In the genomic region with DNA sequence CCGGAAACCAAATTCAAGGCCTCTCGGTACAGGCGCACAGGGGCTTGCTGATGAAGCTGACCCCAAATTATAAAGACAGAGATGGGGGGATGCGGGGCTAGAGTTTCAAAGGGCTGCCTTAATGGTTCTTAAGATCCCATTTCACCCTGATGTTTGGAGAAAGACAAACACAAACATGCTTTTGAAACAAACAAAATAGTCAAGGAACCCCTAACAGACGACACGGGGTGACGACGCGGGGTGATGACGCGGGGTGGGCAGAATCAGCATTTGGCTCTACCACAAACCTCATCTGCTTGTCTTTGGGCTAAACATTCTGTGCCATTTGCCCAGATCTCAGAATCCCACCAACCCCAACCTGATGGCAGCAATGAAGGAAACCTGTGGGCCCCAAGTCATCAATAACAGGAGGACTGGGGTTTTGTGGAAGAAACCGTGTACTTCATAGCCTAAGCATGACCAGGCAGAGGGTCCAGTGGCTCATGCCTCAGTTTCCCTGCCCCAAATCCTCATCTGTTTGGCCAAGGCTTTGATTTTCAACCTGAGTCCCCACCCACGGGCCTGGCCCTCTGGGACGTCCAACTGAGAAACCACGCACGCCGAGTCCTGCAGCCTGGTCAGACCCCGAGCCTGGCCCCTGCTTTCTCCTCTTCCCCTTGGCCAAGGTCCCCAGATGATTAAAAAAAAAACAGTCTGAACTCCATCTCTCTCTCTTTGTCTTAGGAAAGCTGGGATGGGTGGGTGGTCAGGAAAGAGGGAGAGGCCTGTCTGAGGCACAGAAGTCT, we compare ENCODE assay signal across 24 cellular contexts.
A peak's percentile ranks its signal among the peaks of the same experiment; 100 is the strongest.
DNase-seq lines count a peak whose midpoint lies in the region; ATAC-seq and TF ChIP-seq lines count a peak whose summit lies in the region.
"Had no signal": no experiment of that assay in that cellular context is flagged by ENCODE, and none has a peak within 500 bp of the region (broad histone marks: within the 10 kb centered on the region; RNA-seq: fewer than 3 reads in every experiment).

No MANE protein-coding gene starts in this region.

- no peaks in the 10 kb centered on the region for H3K36me3 Mint-ChIP-seq in activated CD8-positive, alpha-beta memory T cell treated with anti-CD3 and anti-CD28 coated beads, Interleukin-2, amount 10 ng/mL, durations not matched to agents 7 days and 5 days

- TF ChIP-seq EP300 in esophagus muscularis mucosa (IDR thresholded peaks at IDR 0.05), result no peak

- no peaks in the 10 kb centered on the region for H3K36me3 ChIP-seq in osteoblast (ENCODE audit: insufficient read depth, low read length)
- no peaks in the 10 kb centered on the region for H3K36me3 ChIP-seq in aorta (ENCODE audit: control insufficient read depth in 1 of 2, insufficient read depth in 2 of 2, low read length in 1 of 2)
- no peaks in the 10 kb centered on the region for H3K36me3 ChIP-seq in esophagus muscularis mucosa

- H3K4me3 Mint-ChIP-seq in activated CD8-positive, alpha-beta memory T cell treated with anti-CD3 and anti-CD28 coated beads, Interleukin-2, amount 10 ng/mL, durations not matched to agents 7 days and 5 days, result no peak overlapping the region

- H4K20me1 ChIP-seq in osteoblast (ENCODE audit: insufficient read depth, low read length), result no peaks in the 10 kb centered on the region

- ATAC-seq in activated CD8-positive, alpha-beta memory T cell treated with anti-CD3 and anti-CD28 coated beads, Interleukin-2, amount 10 ng/mL, durations not matched to agents 7 days and 5 days, result no peak
- ATAC-seq in left lobe of liver (no peak), aorta (ENCODE audit: low FRiP score) (no peak), HG03378 (IDR thresholded peaks at IDR 0.05; ENCODE audit: unreplicated experiment) (no peak)
- ATAC-seq: HepG2, K562, Panc1 had no signal

- intact Hi-C loops in aorta (cut with DNase I) (no loop called here), esophagus muscularis mucosa (cut with DNase I) (no loop called here)

- DNase-seq in activated CD8-positive, alpha-beta memory T cell treated with anti-CD3 and anti-CD28 coated beads, Interleukin-2, amount 10 ng/mL, durations not matched to agents 7 days and 5 days, result peak; percentile 27
- no peak for DNase-seq in activated CD8-positive, alpha-beta memory T cell treated with anti-CD3 and anti-CD28 coated beads, Interleukin-2, amount 50 U/mL, for 4 hours
- DNase-seq in left lobe of liver (ENCODE audit: low spot score), result peak; percentile 35
- DNase-seq in osteoblast (ENCODE audit: insufficient read length, low spot score, missing footprints), result peak; percentile 8
- peak; percentile 16 to 30 for DNase-seq in aorta
- no peak for DNase-seq in esophagus muscularis mucosa (ENCODE audit: extremely low spot score)
- DNase-seq in COLO829 (ENCODE audit: low spot score), result no peak
- DNase-seq: ACHN, MM.1S, NCI-H1092, NCI-H1436 treated with DMSO at 0.1 percent for 48 hours, NCI-H2029, NCI-H2227 treated with DMSO at 0.1 percent for 48 hours, NCI-H510A, NCI-H82, SIG-M5, SK-N-SH had no signal

- H3K27me3 ChIP-seq in osteoblast (ENCODE audit: insufficient read depth, low read length) (no peaks in the 10 kb centered on the region), aorta (ENCODE audit: control insufficient read depth in 1 of 2, insufficient read depth in 2 of 2, low read length in 1 of 2) (no peaks in the 10 kb centered on the region), esophagus muscularis mucosa (no peaks in the 10 kb centered on the region)

- H3K27me3 Mint-ChIP-seq in activated CD8-positive, alpha-beta memory T cell treated with anti-CD3 and anti-CD28 coated beads, Interleukin-2, amount 10 ng/mL, durations not matched to agents 7 days and 5 days, result peaks cover 23% of the 10 kb centered on the region

- no peak overlapping the region for H3K27ac Mint-ChIP-seq in activated CD8-positive, alpha-beta memory T cell treated with anti-CD3 and anti-CD28 coated beads, Interleukin-2, amount 10 ng/mL, durations not matched to agents 7 days and 5 days

- H3K9me3 ChIP-seq in osteoblast (ENCODE audit: low read depth, low read length) (no peaks in the 10 kb centered on the region), aorta (ENCODE audit: control insufficient read depth, low read length) (no peaks in the 10 kb centered on the region), esophagus muscularis mucosa (no peaks in the 10 kb centered on the region)

- 96% methylated on average over 18 of the region's 18 CpGs for WGBS in aorta, 2 donors
- WGBS in esophagus muscularis mucosa, result 96% methylated on average over 18 of the region's 18 CpGs

- H3K4me1 ChIP-seq in osteoblast (ENCODE audit: insufficient read depth, low read length) (no peaks in the 10 kb centered on the region), aorta (ENCODE audit: control insufficient read depth in 1 of 2, insufficient read depth in 2 of 2, low read length in 2 of 2) (no peaks in the 10 kb centered on the region), esophagus muscularis mucosa (no peaks in the 10 kb centered on the region)

- no peak for TF ChIP-seq POLR2A in esophagus muscularis mucosa (IDR thresholded peaks at IDR 0.05; ENCODE audit: low read depth)

- H2AFZ ChIP-seq in osteoblast (ENCODE audit: low read length), result no peak overlapping the region

- H3K27ac ChIP-seq in osteoblast (ENCODE audit: low read depth, low read length) (no peak overlapping the region), aorta (ENCODE audit: low read depth in 1 of 2, low read length in 2 of 2) (no peak overlapping the region), esophagus muscularis mucosa (replicated peaks in 1 of 4) (no peak overlapping the region)
- H3K27ac ChIP-seq: 22Rv1, C4-2B, HL-60 had no signal

- H3K4me1 Mint-ChIP-seq in activated CD8-positive, alpha-beta memory T cell treated with anti-CD3 and anti-CD28 coated beads, Interleukin-2, amount 10 ng/mL, durations not matched to agents 7 days and 5 days, result no peaks in the 10 kb centered on the region

- H3K79me2 ChIP-seq in osteoblast (ENCODE audit: insufficient read depth, low read length), result no peaks in the 10 kb centered on the region

- no peak overlapping the region for H3K4me2 ChIP-seq in osteoblast (ENCODE audit: insufficient read depth, low read length)
- H3K4me2 ChIP-seq: SK-N-SH had no signal

- CTCF ChIA-PET in activated CD8-positive, alpha-beta memory T cell treated with anti-CD3 and anti-CD28 coated beads, Interleukin-2, amount 10 ng/mL, durations not matched to agents 7 days and 5 days (lab: Charles Lee), result no interaction called here

- TF ChIP-seq CTCF in osteoblast (IDR thresholded peaks at IDR 0.05; ENCODE audit: extremely low read depth, low read depth, low read length) (no peak), esophagus muscularis mucosa (IDR thresholded peaks at IDR 0.05) (no peak)

- no peak overlapping the region for H3K4me3 ChIP-seq in osteoblast (ENCODE audit: insufficient read depth, low read length)
- no peak overlapping the region for H3K4me3 ChIP-seq in aorta (ENCODE audit: low read length in 2 of 2)
- no peak overlapping the region for H3K4me3 ChIP-seq in esophagus muscularis mucosa
- H3K4me3 ChIP-seq: K562 had no signal

- H3K9me3 Mint-ChIP-seq in activated CD8-positive, alpha-beta memory T cell treated with anti-CD3 and anti-CD28 coated beads, Interleukin-2, amount 10 ng/mL, durations not matched to agents 7 days and 5 days (ENCODE audit: low read depth), result no peaks in the 10 kb centered on the region

Comparison
In these comparisons a context has a peak if more than half of its experiments do, and no peak if none do; other contexts are left out.
1. DNase-seq: peak in activated CD8-positive, alpha-beta memory T cell treated with anti-CD3 and anti-CD28 coated beads, Interleukin-2, amount 10 ng/mL, durations not matched to agents 7 days and 5 days (single experiment), left lobe of liver (single experiment), osteoblast (single experiment) and aorta (2 of 2); none in activated CD8-positive, alpha-beta memory T cell treated with anti-CD3 and anti-CD28 coated beads, Interleukin-2, amount 50 U/mL, for 4 hours (single experiment), esophagus muscularis mucosa (single experiment) and COLO829 (single experiment).